1 cellular context compared by ENCODE assay signal in genomic region chr11:38252620-38253019, GRCh38.
TF ChIP-seq lines count a peak whose summit lies in the region.

No MANE protein-coding gene starts in this region.

TF ChIP-seq in H1, 55 proteins besides CTCF, POLR2A, EP300 and RAD21 (continued from another document):
- no peak for TF ChIP-seq CHD7 (IDR thresholded peaks at IDR 0.05; ENCODE audit: insufficient replicate concordance, low read length)
- TF ChIP-seq E2F6 (IDR thresholded peaks at IDR 0.05), result no peak
